Comparison of ENCODE assay signal across 8 cellular contexts in the genomic region with DNA sequence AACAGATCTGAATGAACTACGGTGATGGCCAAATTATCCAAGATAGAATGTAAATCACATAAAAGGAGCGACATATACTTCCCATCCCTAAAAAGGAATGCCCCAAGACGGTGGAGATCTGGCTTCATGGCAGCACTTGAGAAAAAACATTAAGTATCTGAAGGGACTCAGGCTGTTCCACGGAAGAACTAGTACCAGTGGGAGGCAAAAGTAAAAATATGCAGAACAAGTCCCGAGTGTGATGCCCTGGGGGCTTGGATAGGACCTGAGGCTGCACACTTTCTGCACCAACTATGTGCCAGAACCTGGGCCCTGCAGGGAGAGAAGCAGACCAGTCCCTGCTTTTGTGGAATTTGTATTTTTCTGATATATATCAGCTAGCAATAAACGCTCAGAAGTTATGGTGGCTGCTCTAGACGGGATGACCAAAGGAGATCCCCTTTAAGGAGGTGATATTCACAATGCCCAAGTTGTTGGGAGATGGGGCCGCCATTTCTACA. TPM values are rescaled to one million over a fixed set of nuclear protein-coding genes. Genes with fewer than 3 reads are reported as not detected.
A peak's percentile ranks its signal among the peaks of the same experiment; 100 is the strongest.
DNase-seq lines count a peak whose midpoint lies in the region; ATAC-seq and TF ChIP-seq lines count a peak whose summit lies in the region.

No MANE protein-coding gene starts in this region.

- H3K27me3 ChIP-seq in mesendoderm (ENCODE audit: insufficient read depth, low read length, poor library complexity), result no peaks in the 10 kb centered on the region

- peak overlapping the region; percentile 12 for H3K18ac ChIP-seq in mesendoderm (ENCODE audit: low read length)

- H2AK5ac ChIP-seq in mesendoderm (ENCODE audit: low read length), result no peak overlapping the region

- H3K4me2 ChIP-seq in mesendoderm (ENCODE audit: low read length), result peak overlapping the region; percentile 77

- no peaks in the 10 kb centered on the region for H3K79me1 ChIP-seq in mesendoderm (ENCODE audit: low read length)

- H3K79me2 ChIP-seq in mesendoderm (ENCODE audit: control insufficient read depth, insufficient read depth, low read length), result no peaks in the 10 kb centered on the region

- intact Hi-C loops in posterior cingulate gyrus (cut with DNase I), result loop anchor here (5.0 kb wide), 1 partner anchor 320 kb away; no protein-coding TSS in a partner anchor

- H3K4me3 ChIP-seq in astrocyte of the cerebellum (ENCODE audit: low read depth, low read length) (peak overlapping the region; percentile 52), mesendoderm (ENCODE audit: low read length) (peak overlapping the region; percentile 36)

- no CpG with 5 or more reads among the region's 8 CpGs for WGBS in mesendoderm (ENCODE audit: extremely low coverage, insufficient coverage, low lambda C conversion rate)

- in situ Hi-C loops in astrocyte of the cerebellum (cut with HindIII; ENCODE audit: low sequenced_read_pairs), result no loop called here

- H2BK5ac ChIP-seq in mesendoderm (ENCODE audit: low read length), result no peak overlapping the region

- no peak overlapping the region for H2BK120ac ChIP-seq in mesendoderm (ENCODE audit: low read depth, low read length)

- H4K8ac ChIP-seq in mesendoderm (ENCODE audit: low read depth, low read length), result peak overlapping the region; percentile 66

- peak overlapping the region; percentile 81 for H3K9ac ChIP-seq in mesendoderm (ENCODE audit: low read length)

- no peaks in the 10 kb centered on the region for H3K4me1 ChIP-seq in mesendoderm (ENCODE audit: control insufficient read depth, low read depth, low read length)

- H3K4ac ChIP-seq in mesendoderm (ENCODE audit: low read depth, low read length), result no peak overlapping the region

- peak overlapping the region; percentile 95 for H3K56ac ChIP-seq in mesendoderm (ENCODE audit: low read length)

- no peak overlapping the region for H3K23ac ChIP-seq in mesendoderm (ENCODE audit: low read length)

- H4K5ac ChIP-seq in mesendoderm (ENCODE audit: low read length), result no peak overlapping the region

- H3K27ac ChIP-seq in C4-2B, result peak overlapping the region; percentile 83
- H3K27ac ChIP-seq in mesendoderm (ENCODE audit: low read depth, low read length), result no peak overlapping the region

- ATAC-seq in HG03066 (IDR thresholded peaks at IDR 0.05; ENCODE audit: low read depth, unreplicated experiment), result peak; percentile 1

- TF ChIP-seq CTCF in C4-2B (conservative IDR thresholded peaks at IDR 0.05) (no peak), astrocyte of the cerebellum (IDR thresholded peaks at IDR 0.05; ENCODE audit: low read depth, low read length, missing control alignments) (no peak)

- no peak for DNase-seq in astrocyte of the cerebellum (ENCODE audit: low read depth)
- no peak for DNase-seq in mesendoderm
- DNase-seq in HUDEP-2 (lab: John Stamatoyannopoulos, UW; ENCODE audit: unreplicated experiment in 76 of 76), result no peak
- no peak for DNase-seq in AG20443 (ENCODE audit: low spot score)
- no peak for DNase-seq in activated CD4-positive, CD25-positive, alpha-beta regulatory T cell treated with anti-CD3 and anti-CD28 coated beads, Interleukin-2, amount 50 U/mL, for 72 hours
- DNase-seq in posterior cingulate gyrus, result no peak

- H2BK15ac ChIP-seq in mesendoderm (replicated peaks; ENCODE audit: low read depth), result no peak overlapping the region

- H3K36me3 ChIP-seq in mesendoderm (ENCODE audit: control insufficient read depth, insufficient read depth, low read length), result no peaks in the 10 kb centered on the region

RNA-seq across cellular contexts. Expression of a gene that starts 0.5 kb away (rescaled TPM):
- 23.2 TPM for polyA plus RNA-seq in mesendoderm (2013, experiment 1 of 2)
- polyA plus RNA-seq in mesendoderm (2013, experiment 2 of 2), result 22.3 TPM

RNA-seq across cellular contexts. Expression of a gene that starts 1.9 kb away (rescaled TPM):
- polyA plus RNA-seq in mesendoderm (2013, experiment 1 of 2), result 1.8 TPM
- 1.6 TPM for polyA plus RNA-seq in mesendoderm (2013, experiment 2 of 2)

RNA-seq across cellular contexts. Expression of a gene that starts 14.4 kb away (rescaled TPM):
- 0.53 TPM for polyA plus RNA-seq in mesendoderm (2013, experiment 1 of 2)
- 0.46 TPM for polyA plus RNA-seq in mesendoderm (2013, experiment 2 of 2)

RNA-seq across cellular contexts. Expression of a gene that starts 27.4 kb away (rescaled TPM):
- polyA plus RNA-seq in mesendoderm (2013, experiment 1 of 2), result not detected
- polyA plus RNA-seq in mesendoderm (2013, experiment 2 of 2), result not detected

RNA-seq across cellular contexts. Expression of a gene that starts 52.7 kb away (rescaled TPM):
- 49.4 TPM for polyA plus RNA-seq in mesendoderm (2013, experiment 1 of 2)
- polyA plus RNA-seq in mesendoderm (2013, experiment 2 of 2), result 49.0 TPM
